Comparison of ENCODE assay signal across 1 cellular context in the genomic region with DNA sequence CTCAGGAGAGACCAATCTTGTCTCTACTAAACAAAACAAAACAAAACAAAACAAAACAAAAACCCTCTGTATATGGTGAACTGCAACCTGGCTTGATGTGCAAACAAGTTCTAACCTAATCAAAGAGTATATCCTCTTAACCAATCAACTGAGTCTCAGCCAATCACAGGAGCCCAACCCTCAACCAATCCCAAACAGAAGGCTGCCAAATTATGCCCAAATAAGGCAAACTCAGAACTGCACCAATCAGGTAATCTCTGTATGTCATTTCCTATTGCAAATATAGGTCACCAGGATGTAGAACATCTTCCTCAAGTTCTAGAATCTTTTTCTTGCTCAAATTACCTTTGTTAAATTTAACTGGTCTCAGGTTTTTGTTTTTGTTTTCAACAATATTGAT.
TF ChIP-seq lines count a peak whose summit lies in the region.

No MANE protein-coding gene starts in this region.

TF ChIP-seq in SK-N-SH treated with all-trans-retinoic acid at 6 μM for 48 hours, 23 proteins besides CTCF, POLR2A, EP300 and RAD21 (continued from another document):
- TF ChIP-seq, protein P1, sequence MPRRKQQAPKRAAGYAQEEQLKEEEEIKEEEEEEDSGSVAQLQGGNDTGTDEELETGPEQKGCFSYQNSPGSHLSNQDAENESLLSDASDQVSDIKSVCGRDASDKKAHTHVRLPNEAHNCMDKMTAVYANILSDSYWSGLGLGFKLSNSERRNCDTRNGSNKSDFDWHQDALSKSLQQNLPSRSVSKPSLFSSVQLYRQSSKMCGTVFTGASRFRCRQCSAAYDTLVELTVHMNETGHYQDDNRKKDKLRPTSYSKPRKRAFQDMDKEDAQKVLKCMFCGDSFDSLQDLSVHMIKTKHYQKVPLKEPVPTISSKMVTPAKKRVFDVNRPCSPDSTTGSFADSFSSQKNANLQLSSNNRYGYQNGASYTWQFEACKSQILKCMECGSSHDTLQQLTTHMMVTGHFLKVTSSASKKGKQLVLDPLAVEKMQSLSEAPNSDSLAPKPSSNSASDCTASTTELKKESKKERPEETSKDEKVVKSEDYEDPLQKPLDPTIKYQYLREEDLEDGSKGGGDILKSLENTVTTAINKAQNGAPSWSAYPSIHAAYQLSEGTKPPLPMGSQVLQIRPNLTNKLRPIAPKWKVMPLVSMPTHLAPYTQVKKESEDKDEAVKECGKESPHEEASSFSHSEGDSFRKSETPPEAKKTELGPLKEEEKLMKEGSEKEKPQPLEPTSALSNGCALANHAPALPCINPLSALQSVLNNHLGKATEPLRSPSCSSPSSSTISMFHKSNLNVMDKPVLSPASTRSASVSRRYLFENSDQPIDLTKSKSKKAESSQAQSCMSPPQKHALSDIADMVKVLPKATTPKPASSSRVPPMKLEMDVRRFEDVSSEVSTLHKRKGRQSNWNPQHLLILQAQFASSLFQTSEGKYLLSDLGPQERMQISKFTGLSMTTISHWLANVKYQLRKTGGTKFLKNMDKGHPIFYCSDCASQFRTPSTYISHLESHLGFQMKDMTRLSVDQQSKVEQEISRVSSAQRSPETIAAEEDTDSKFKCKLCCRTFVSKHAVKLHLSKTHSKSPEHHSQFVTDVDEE (CRISPR knock-in tag; IDR thresholded peaks at IDR 0.05) = no peak
- TF ChIP-seq ZNF565 (CRISPR knock-in tag; conservative IDR thresholded peaks at IDR 0.05; ENCODE audit: low read depth) = no peak
- no peak for TF ChIP-seq BACH2 (CRISPR knock-in tag; IDR thresholded peaks at IDR 0.05; ENCODE audit: borderline replicate concordance)
- TF ChIP-seq RARB (CRISPR knock-in tag; IDR thresholded peaks at IDR 0.05) = no peak
- no peak for TF ChIP-seq TCF4 (CRISPR knock-in tag; IDR thresholded peaks at IDR 0.05; ENCODE audit: borderline replicate concordance)
- no peak for TF ChIP-seq TOX (CRISPR knock-in tag; IDR thresholded peaks at IDR 0.05; ENCODE audit: borderline replicate concordance)
- TF ChIP-seq, protein P2, sequence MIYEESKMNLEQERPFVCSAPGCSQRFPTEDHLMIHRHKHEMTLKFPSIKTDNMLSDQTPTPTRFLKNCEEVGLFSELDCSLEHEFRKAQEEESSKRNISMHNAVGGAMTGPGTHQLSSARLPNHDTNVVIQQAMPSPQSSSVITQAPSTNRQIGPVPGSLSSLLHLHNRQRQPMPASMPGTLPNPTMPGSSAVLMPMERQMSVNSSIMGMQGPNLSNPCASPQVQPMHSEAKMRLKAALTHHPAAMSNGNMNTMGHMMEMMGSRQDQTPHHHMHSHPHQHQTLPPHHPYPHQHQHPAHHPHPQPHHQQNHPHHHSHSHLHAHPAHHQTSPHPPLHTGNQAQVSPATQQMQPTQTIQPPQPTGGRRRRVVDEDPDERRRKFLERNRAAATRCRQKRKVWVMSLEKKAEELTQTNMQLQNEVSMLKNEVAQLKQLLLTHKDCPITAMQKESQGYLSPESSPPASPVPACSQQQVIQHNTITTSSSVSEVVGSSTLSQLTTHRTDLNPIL (CRISPR knock-in tag; IDR thresholded peaks at IDR 0.05; ENCODE audit: low read depth) = no peak
- no peak for TF ChIP-seq ZFP30 (CRISPR knock-in tag; IDR thresholded peaks at IDR 0.05)
- no peak for TF ChIP-seq ESRRG (CRISPR knock-in tag; IDR thresholded peaks at IDR 0.05)
- TF ChIP-seq, protein P3, sequence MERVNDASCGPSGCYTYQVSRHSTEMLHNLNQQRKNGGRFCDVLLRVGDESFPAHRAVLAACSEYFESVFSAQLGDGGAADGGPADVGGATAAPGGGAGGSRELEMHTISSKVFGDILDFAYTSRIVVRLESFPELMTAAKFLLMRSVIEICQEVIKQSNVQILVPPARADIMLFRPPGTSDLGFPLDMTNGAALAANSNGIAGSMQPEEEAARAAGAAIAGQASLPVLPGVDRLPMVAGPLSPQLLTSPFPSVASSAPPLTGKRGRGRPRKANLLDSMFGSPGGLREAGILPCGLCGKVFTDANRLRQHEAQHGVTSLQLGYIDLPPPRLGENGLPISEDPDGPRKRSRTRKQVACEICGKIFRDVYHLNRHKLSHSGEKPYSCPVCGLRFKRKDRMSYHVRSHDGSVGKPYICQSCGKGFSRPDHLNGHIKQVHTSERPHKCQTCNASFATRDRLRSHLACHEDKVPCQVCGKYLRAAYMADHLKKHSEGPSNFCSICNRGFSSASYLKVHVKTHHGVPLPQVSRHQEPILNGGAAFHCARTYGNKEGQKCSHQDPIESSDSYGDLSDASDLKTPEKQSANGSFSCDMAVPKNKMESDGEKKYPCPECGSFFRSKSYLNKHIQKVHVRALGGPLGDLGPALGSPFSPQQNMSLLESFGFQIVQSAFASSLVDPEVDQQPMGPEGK (CRISPR knock-in tag; IDR thresholded peaks at IDR 0.05; ENCODE audit: borderline replicate concordance) = no peak
- TF ChIP-seq ZNF70 (CRISPR knock-in tag; IDR thresholded peaks at IDR 0.05) = no peak
